ENCODE assay signal across 16 cellular contexts in genomic region chr7:106566672-106567071, GRCh38.
DNase-seq lines count a peak whose midpoint lies in the region; ATAC-seq and TF ChIP-seq lines count a peak whose summit lies in the region.
"Had no signal": no experiment of that assay in that cellular context is flagged by ENCODE, and none has a peak within 500 bp of the region (broad histone marks: within the 10 kb centered on the region; RNA-seq: fewer than 3 reads in every experiment).

No MANE protein-coding gene starts in this region.

- no peaks in the 10 kb centered on the region for H3K36me3 Mint-ChIP-seq in glutamatergic neuron (ENCODE audit: unreplicated experiment)
- peaks cover 13 to 15% of the 10 kb centered on the region in 2 donors for H3K36me3 Mint-ChIP-seq in activated T-cell treated with anti-CD3 and anti-CD28 coated beads, Interleukin-2, amount 50 U/mL, for 72 hours (ENCODE audit: insufficient read depth in 2 of 2)

- H3K9ac ChIP-seq in adipocyte (ENCODE audit: low read length) (no peak overlapping the region), mammary epithelial cell (ENCODE audit: insufficient read depth, low read length) (no peak overlapping the region)

- H3K4me1 Mint-ChIP-seq in glutamatergic neuron (ENCODE audit: low read depth, unreplicated experiment), result peaks cover 44% of the 10 kb centered on the region
- H3K4me1 Mint-ChIP-seq in activated T-cell treated with anti-CD3 and anti-CD28 coated beads, Interleukin-2, amount 50 U/mL, for 72 hours (ENCODE audit: low read depth), result peaks cover 35% of the 10 kb centered on the region
- H3K4me1 Mint-ChIP-seq: B cell had no signal

- 94% methylated on average over 2 of the region's 2 CpGs for WGBS in mammary epithelial cell (ENCODE audit: low coverage, missing lambda C conversion rate)

- peaks cover 7% of the 10 kb centered on the region for H3K9me3 Mint-ChIP-seq in glutamatergic neuron (ENCODE audit: unreplicated experiment)
- H3K9me3 Mint-ChIP-seq in activated T-cell treated with anti-CD3 and anti-CD28 coated beads, Interleukin-2, amount 50 U/mL, for 72 hours, result peaks cover 7 to 11% of the 10 kb centered on the region in 2 donors
- H3K9me3 Mint-ChIP-seq: CD4-positive, alpha-beta T cell; HFFc6 had no signal

- H3K27me3 Mint-ChIP-seq in glutamatergic neuron (ENCODE audit: unreplicated experiment), result peaks cover 13% of the 10 kb centered on the region
- peaks cover 19% of the 10 kb centered on the region for H3K27me3 Mint-ChIP-seq in activated T-cell treated with anti-CD3 and anti-CD28 coated beads, Interleukin-2, amount 50 U/mL, for 72 hours (ENCODE audit: low read depth)
- H3K27me3 Mint-ChIP-seq: CD4-positive, alpha-beta T cell had no signal

- no peaks in the 10 kb centered on the region for H3K9me3 ChIP-seq in adipocyte (ENCODE audit: control insufficient read depth, low read length)
- H3K9me3 ChIP-seq in mammary epithelial cell (replicated peaks; ENCODE audit: insufficient read depth, low read length), result no peaks in the 10 kb centered on the region
- H3K9me3 ChIP-seq: HAP-1 had no signal

- H3K27ac Mint-ChIP-seq in glutamatergic neuron (ENCODE audit: unreplicated experiment), result peak overlapping the region; percentile 79
- H3K27ac Mint-ChIP-seq in activated T-cell treated with anti-CD3 and anti-CD28 coated beads, Interleukin-2, amount 50 U/mL, for 72 hours, result no peak overlapping the region
- H3K27ac Mint-ChIP-seq: B cell; CD4-positive, alpha-beta T cell; HFFc6 had no signal

- ATAC-seq in activated T-cell treated with anti-CD3 and anti-CD28 coated beads, Interleukin-2, amount 50 U/mL, for 72 hours (replicated peaks in 1 of 2), result no peak
- ATAC-seq: GM12878 had no signal

- H3K4me3 ChIP-seq in AG10803 (ENCODE audit: low read length) (no peak overlapping the region), adipocyte (ENCODE audit: low read length) (no peak overlapping the region), mammary epithelial cell (replicated peaks in 1 of 3; ENCODE audit: insufficient read depth in 1 of 3, low read depth in 2 of 3, low read length in 3 of 3) (no peak overlapping the region)
- H3K4me3 ChIP-seq: GM12878, HAP-1 had no signal

- H4K20me1 ChIP-seq in mammary epithelial cell (ENCODE audit: insufficient read depth, low read length), result no peaks in the 10 kb centered on the region

- peak; percentile 23 for DNase-seq in AG10803 (ENCODE audit: low read depth)
- peak; percentile 28 for DNase-seq in adipocyte (ENCODE audit: low read depth)
- DNase-seq in fibroblast of peridontal ligament (ENCODE audit: extremely low read depth), result peak; percentile 67
- DNase-seq in glutamatergic neuron, result no peak
- no peak for DNase-seq in GOT3 (lab: John Stamatoyannopoulos, UW)
- DNase-seq in HuH-7.5 (ENCODE audit: low spot score), result no peak
- no peak for DNase-seq in mammary epithelial cell
- no peak for DNase-seq in activated T-cell treated with anti-CD3 and anti-CD28 coated beads, Interleukin-2, amount 50 U/mL, for 72 hours
- DNase-seq: ACHN; C1 segment of cervical spinal cord; CD4-positive, alpha-beta T cell; DMS79; HFFc6 had no signal

- H3K4me3 Mint-ChIP-seq in glutamatergic neuron (ENCODE audit: unreplicated experiment), result peak overlapping the region; percentile 35
- no peak overlapping the region for H3K4me3 Mint-ChIP-seq in activated T-cell treated with anti-CD3 and anti-CD28 coated beads, Interleukin-2, amount 50 U/mL, for 72 hours
- H3K4me3 Mint-ChIP-seq: B cell; CD4-positive, alpha-beta T cell; HFFc6 had no signal

- H3K36me3 ChIP-seq in adipocyte (ENCODE audit: control insufficient read depth, insufficient read depth, low read length, severe bottlenecking) (no peaks in the 10 kb centered on the region), mammary epithelial cell (ENCODE audit: insufficient read depth, low read length) (no peaks in the 10 kb centered on the region)
- H3K36me3 ChIP-seq: HAP-1 had no signal

- H3K27me3 ChIP-seq in adipocyte (replicated peaks; ENCODE audit: control insufficient read depth, insufficient read depth, low read length) (no peaks in the 10 kb centered on the region), mammary epithelial cell (ENCODE audit: insufficient read depth, low read length) (no peaks in the 10 kb centered on the region)

- TF ChIP-seq CTCF in AG10803 (conservative IDR thresholded peaks at IDR 0.05; ENCODE audit: low read length), result no peak
- no peak for TF ChIP-seq CTCF in glutamatergic neuron (IDR thresholded peaks at IDR 0.05; ENCODE audit: partially characterized antibody, unreplicated experiment)
- TF ChIP-seq CTCF in mammary epithelial cell (conservative IDR thresholded peaks at IDR 0.05 in 1 of 2, IDR thresholded peaks at IDR 0.05 in 1 of 2; ENCODE audit: extremely low read depth in 1 of 2, insufficient read depth in 1 of 2, low read depth in 1 of 2, low read length in 2 of 2), result no peak

- dilution Hi-C loops in mammary epithelial cell (cut with HindIII; ENCODE audit: low sequenced_read_pairs), result no loop called here

- no peaks in the 10 kb centered on the region for H3K79me2 ChIP-seq in mammary epithelial cell (ENCODE audit: insufficient read depth, low read length)

- no peak overlapping the region for H2AFZ ChIP-seq in mammary epithelial cell (ENCODE audit: low read depth, low read length)

- CTCF ChIA-PET in mammary epithelial cell (lab: Charles Lee; ENCODE audit: low non-redundant PET), result no interaction called here

- intact Hi-C loops in mammary epithelial cell (cut with micrococcal nuclease), result no loop called here

- in situ Hi-C loops in mammary epithelial cell (cut with MboI; ENCODE audit: low sequenced_read_pairs in 2 of 2), result no loop called here

- no peak overlapping the region for H3K4me2 ChIP-seq in mammary epithelial cell (ENCODE audit: insufficient read depth, low read depth, low read length)

- H3K4me1 ChIP-seq in adipocyte (ENCODE audit: control insufficient read depth, insufficient read depth, low read length), result peaks cover 33% of the 10 kb centered on the region
- H3K4me1 ChIP-seq in mammary epithelial cell (ENCODE audit: insufficient read depth, low read length), result peaks cover 11% of the 10 kb centered on the region

- no peak overlapping the region for H3K27ac ChIP-seq in mammary epithelial cell (ENCODE audit: insufficient read depth, low read depth, low read length)

- BruUV-seq in mammary epithelial cell (replicated peaks; lab: Mats Ljungman, UMichigan), result no TSS peak

Comparison
In these comparisons a context has a peak if more than half of its experiments do, and no peak if none do; other contexts are left out.
1. DNase-seq: peak in AG10803 (single experiment), adipocyte (single experiment) and fibroblast of peridontal ligament (single experiment); none in glutamatergic neuron (single experiment), GOT3 (single experiment), HuH-7.5 (single experiment), mammary epithelial cell (single experiment) and activated T-cell treated with anti-CD3 and anti-CD28 coated beads, Interleukin-2, amount 50 U/mL, for 72 hours (0 of 2).